In the genomic region with DNA sequence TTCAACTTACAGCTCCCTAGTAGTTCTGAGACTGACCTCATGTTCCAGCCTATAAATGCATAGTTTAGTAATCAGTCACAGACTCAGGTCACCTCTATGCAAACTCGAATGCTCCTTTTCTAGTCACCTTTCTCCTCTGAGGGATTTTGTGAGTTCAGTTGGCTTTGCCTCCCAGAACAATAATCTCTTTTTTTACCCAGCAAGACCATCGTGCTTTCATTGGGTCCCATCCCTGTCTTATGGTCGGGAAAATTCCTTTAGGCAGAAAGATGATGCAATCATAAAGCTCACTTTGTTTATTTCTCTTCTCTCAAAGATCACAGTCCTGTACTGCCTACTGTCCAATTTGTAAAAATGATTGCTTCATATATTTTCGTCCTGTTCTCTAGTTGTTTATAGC, we compare ENCODE assay signal across 1 cellular context.
TF ChIP-seq lines count a peak whose summit lies in the region.

No MANE protein-coding gene starts in this region.

TF ChIP-seq in HEK293T, 16 proteins besides CTCF, POLR2A, EP300 and RAD21:
- TF ChIP-seq FOXK2 (IDR thresholded peaks at IDR 0.05) = no peak
- no peak for TF ChIP-seq L3MBTL2 (conservative IDR thresholded peaks at IDR 0.05)
- no peak for TF ChIP-seq TARDBP (IDR thresholded peaks at IDR 0.05)
- no peak for TF ChIP-seq FOXA1 (IDR thresholded peaks at IDR 0.05)
- no peak for TF ChIP-seq LEF1 (IDR thresholded peaks at IDR 0.05; ENCODE audit: borderline replicate concordance)
- TF ChIP-seq PKNOX1 (IDR thresholded peaks at IDR 0.05) = no peak
- no peak for TF ChIP-seq CTBP1 (IDR thresholded peaks at IDR 0.05; ENCODE audit: borderline replicate concordance)
- TF ChIP-seq ARNT (IDR thresholded peaks at IDR 0.05) = no peak
- no peak for TF ChIP-seq BHLHE40 (IDR thresholded peaks at IDR 0.05; ENCODE audit: borderline replicate concordance)
- TF ChIP-seq SUZ12 (IDR thresholded peaks at IDR 0.05) = no peak
